9 cellular contexts compared by ENCODE assay signal in genomic region chr18:40159141-40160017, GRCh38.
DNase-seq lines count a peak whose midpoint lies in the region; TF ChIP-seq lines count a peak whose summit lies in the region.
"Had no signal": no experiment of that assay in that cellular context is flagged by ENCODE, and none has a peak within 500 bp of the region (broad histone marks: within the 10 kb centered on the region; RNA-seq: fewer than 3 reads in every experiment).

No MANE protein-coding gene starts in this region.

- TF ChIP-seq POLR2A in Peyer's patch (IDR thresholded peaks at IDR 0.05), result no peak

- H3K27ac Mint-ChIP-seq in neural crest cell (ENCODE audit: unreplicated experiment), result no peak overlapping the region
- no peak overlapping the region for H3K27ac Mint-ChIP-seq in activated naive CD8-positive, alpha-beta T cell treated with anti-CD3 and anti-CD28 coated beads for 36 hours
- no peak overlapping the region for H3K27ac Mint-ChIP-seq in activated CD4-positive, alpha-beta memory T cell treated with anti-CD3 and anti-CD28 coated beads, Interleukin-2, amount 10 ng/mL, durations not matched to agents 7 days and 5 days
- H3K27ac Mint-ChIP-seq: activated B cell treated with CpG ODN at 0.5 μM for 24 hours had no signal

- H3K4me3 ChIP-seq in choroid plexus epithelial cell (ENCODE audit: low read depth, low read length) (no peak overlapping the region), Peyer's patch (no peak overlapping the region)

- H3K4me3 Mint-ChIP-seq in neural crest cell, result no peak overlapping the region
- no peak overlapping the region for H3K4me3 Mint-ChIP-seq in activated naive CD8-positive, alpha-beta T cell treated with anti-CD3 and anti-CD28 coated beads for 36 hours
- no peak overlapping the region for H3K4me3 Mint-ChIP-seq in activated CD4-positive, alpha-beta memory T cell treated with anti-CD3 and anti-CD28 coated beads, Interleukin-2, amount 10 ng/mL, durations not matched to agents 7 days and 5 days
- H3K4me3 Mint-ChIP-seq: activated B cell treated with CpG ODN at 0.5 μM for 24 hours had no signal

- CTCF ChIA-PET in activated CD4-positive, alpha-beta memory T cell treated with anti-CD3 and anti-CD28 coated beads, Interleukin-2, amount 10 ng/mL, durations not matched to agents 7 days and 5 days (lab: Charles Lee), result no interaction called here

- H3K27ac ChIP-seq in Peyer's patch, result no peak overlapping the region

- no peaks in the 10 kb centered on the region for H3K9me3 ChIP-seq in Peyer's patch

- no peaks in the 10 kb centered on the region for H3K27me3 ChIP-seq in Peyer's patch

- H3K36me3 Mint-ChIP-seq in neural crest cell (ENCODE audit: low read depth), result no peaks in the 10 kb centered on the region
- no peaks in the 10 kb centered on the region for H3K36me3 Mint-ChIP-seq in activated naive CD8-positive, alpha-beta T cell treated with anti-CD3 and anti-CD28 coated beads for 36 hours
- no peaks in the 10 kb centered on the region for H3K36me3 Mint-ChIP-seq in activated CD4-positive, alpha-beta memory T cell treated with anti-CD3 and anti-CD28 coated beads, Interleukin-2, amount 10 ng/mL, durations not matched to agents 7 days and 5 days (ENCODE audit: low read depth)

- peaks cover 4% of the 10 kb centered on the region for H3K9me3 Mint-ChIP-seq in neural crest cell
- H3K9me3 Mint-ChIP-seq in activated naive CD8-positive, alpha-beta T cell treated with anti-CD3 and anti-CD28 coated beads for 36 hours, result peaks cover 6% of the 10 kb centered on the region
- peaks cover 4% of the 10 kb centered on the region for H3K9me3 Mint-ChIP-seq in activated CD4-positive, alpha-beta memory T cell treated with anti-CD3 and anti-CD28 coated beads, Interleukin-2, amount 10 ng/mL, durations not matched to agents 7 days and 5 days

- no peaks in the 10 kb centered on the region for H3K36me3 ChIP-seq in Peyer's patch

- H3K4me1 Mint-ChIP-seq in neural crest cell, result peaks cover 6% of the 10 kb centered on the region
- no peaks in the 10 kb centered on the region for H3K4me1 Mint-ChIP-seq in activated naive CD8-positive, alpha-beta T cell treated with anti-CD3 and anti-CD28 coated beads for 36 hours
- H3K4me1 Mint-ChIP-seq in activated CD4-positive, alpha-beta memory T cell treated with anti-CD3 and anti-CD28 coated beads, Interleukin-2, amount 10 ng/mL, durations not matched to agents 7 days and 5 days, result no peaks in the 10 kb centered on the region
- H3K4me1 Mint-ChIP-seq: activated B cell treated with CpG ODN at 0.5 μM for 24 hours had no signal

- TF ChIP-seq CTCF in choroid plexus epithelial cell (conservative IDR thresholded peaks at IDR 0.05; ENCODE audit: low read depth, low read length), result peak; percentile 75
- peak; percentile 84 for TF ChIP-seq CTCF in neural crest cell (conservative IDR thresholded peaks at IDR 0.05)
- peak in 3 of 6 experiments; percentile 14 to 31 (median 18) for TF ChIP-seq CTCF in Peyer's patch (IDR thresholded peaks at IDR 0.05)

- DNase-seq in DMS79 treated with DMSO at 0.1 percent for 48 hours (lab: John Stamatoyannopoulos, UW), result peak; percentile 37
- DNase-seq in DMS79 (lab: John Stamatoyannopoulos, UW), result no peak
- DNase-seq in NCI-H226, result peak; percentile 14
- DNase-seq in choroid plexus epithelial cell (ENCODE audit: low read depth), result peak; percentile 83
- no peak for DNase-seq in neural crest cell (ENCODE audit: low read depth, low spot score)
- DNase-seq in Peyer's patch, result no peak
- DNase-seq in activated naive CD8-positive, alpha-beta T cell treated with anti-CD3 and anti-CD28 coated beads for 36 hours, result no peak
- DNase-seq in activated CD4-positive, alpha-beta memory T cell treated with anti-CD3 and anti-CD28 coated beads, Interleukin-2, amount 10 ng/mL, durations not matched to agents 7 days and 5 days, result no peak
- DNase-seq: activated B cell treated with CpG ODN at 0.5 μM for 24 hours had no signal

- no peaks in the 10 kb centered on the region for H3K27me3 Mint-ChIP-seq in neural crest cell (ENCODE audit: low read depth)
- no peaks in the 10 kb centered on the region for H3K27me3 Mint-ChIP-seq in activated naive CD8-positive, alpha-beta T cell treated with anti-CD3 and anti-CD28 coated beads for 36 hours
- no peaks in the 10 kb centered on the region for H3K27me3 Mint-ChIP-seq in activated CD4-positive, alpha-beta memory T cell treated with anti-CD3 and anti-CD28 coated beads, Interleukin-2, amount 10 ng/mL, durations not matched to agents 7 days and 5 days
- H3K27me3 Mint-ChIP-seq: activated B cell treated with CpG ODN at 0.5 μM for 24 hours had no signal

- H3K4me1 ChIP-seq in Peyer's patch, result no peaks in the 10 kb centered on the region

- POLR2A ChIA-PET in activated CD4-positive, alpha-beta memory T cell treated with anti-CD3 and anti-CD28 coated beads, Interleukin-2, amount 10 ng/mL, durations not matched to agents 7 days and 5 days (lab: Charles Lee), result no interaction called here

Comparison
In these comparisons a context has a peak if more than half of its experiments do, and no peak if none do; other contexts are left out.
1. DNase-seq: peak in DMS79 treated with DMSO at 0.1 percent for 48 hours (single experiment), NCI-H226 (single experiment) and choroid plexus epithelial cell (single experiment); none in DMS79 (single experiment), neural crest cell (single experiment), Peyer's patch (0 of 3), activated naive CD8-positive, alpha-beta T cell treated with anti-CD3 and anti-CD28 coated beads for 36 hours (single experiment) and activated CD4-positive, alpha-beta memory T cell treated with anti-CD3 and anti-CD28 coated beads, Interleukin-2, amount 10 ng/mL, durations not matched to agents 7 days and 5 days (single experiment).